In genomic region chr14:90397401-90398314, GRCh38 we compare ENCODE assay signal across 8 cellular contexts. TPM values are rescaled to one million over a fixed set of nuclear protein-coding genes. Genes with fewer than 3 reads are reported as not detected.
A peak's percentile ranks its signal among the peaks of the same experiment; 100 is the strongest.
DNase-seq lines count a peak whose midpoint lies in the region; ATAC-seq, FAIRE-seq and TF ChIP-seq lines count a peak whose summit lies in the region.

No MANE protein-coding gene starts in this region.

- peaks cover 12% of the 10 kb centered on the region for H3K36me3 Mint-ChIP-seq in astrocyte (ENCODE audit: low read depth, unreplicated experiment)

- H3K79me2 ChIP-seq in astrocyte (ENCODE audit: insufficient read depth, low read length) = peaks cover 50% of the 10 kb centered on the region

- H3K27ac ChIP-seq in HUES64 (ENCODE audit: low read depth, low read length) = no peak overlapping the region
- H3K27ac ChIP-seq in astrocyte (ENCODE audit: low read depth, low read length) = peak overlapping the region; percentile 56

- peaks cover 18% of the 10 kb centered on the region for H3K4me1 Mint-ChIP-seq in astrocyte (ENCODE audit: low read depth, unreplicated experiment)

- no peaks in the 10 kb centered on the region for H3K27me3 ChIP-seq in HUES64 (ENCODE audit: insufficient read depth, low read length)
- H3K27me3 ChIP-seq in astrocyte (ENCODE audit: insufficient read depth, low read length) = no peaks in the 10 kb centered on the region

- H3K4me2 ChIP-seq in astrocyte (ENCODE audit: low read length) = peak overlapping the region; percentile 90

- no peak for FAIRE-seq in astrocyte (lab: Jason Lieb, UNC)

- DNase-seq in COLO668 (lab: John Stamatoyannopoulos, UW; ENCODE audit: unreplicated experiment) (peak; percentile 78), T-helper 9 cell (peak; percentile 49), astrocyte (ENCODE audit: low read depth) (no peak), hippocampal formation (lab: John Stamatoyannopoulos, UW) (peak; percentile 41 to 54), sciatic nerve (ENCODE audit: low spot score) (peak; percentile 76), amniotic stem cell (lab: John Stamatoyannopoulos, UW) (no peak)

- peak overlapping the region; percentile 88 for H3K9ac ChIP-seq in HUES64 (ENCODE audit: low read depth, low read length)
- peak overlapping the region; percentile 92 for H3K9ac ChIP-seq in astrocyte (ENCODE audit: low read length)

- peak overlapping the region; percentile 95 for H3K4me3 Mint-ChIP-seq in astrocyte (ENCODE audit: unreplicated experiment)

- H3K9me3 ChIP-seq in HUES64 (ENCODE audit: insufficient read depth, low read depth, low read length) (no peaks in the 10 kb centered on the region), astrocyte (ENCODE audit: insufficient read depth, low read depth, low read length) (no peaks in the 10 kb centered on the region)

- no peak overlapping the region for H2AFZ ChIP-seq in astrocyte (ENCODE audit: low read depth, low read length)

- ATAC-seq in GM19467 (IDR thresholded peaks at IDR 0.05; ENCODE audit: unreplicated experiment) (peak; percentile 27), sciatic nerve (peak; percentile 33)

- H3K4me1 ChIP-seq in HUES64 (ENCODE audit: insufficient read depth, low read length) (peaks cover 15% of the 10 kb centered on the region), astrocyte (ENCODE audit: insufficient read depth, low read length) (peaks cover 14% of the 10 kb centered on the region)

- intact Hi-C loops in sciatic nerve (cut with DNase I) = no loop called here

- TF ChIP-seq CTCF in astrocyte (IDR thresholded peaks at IDR 0.05; ENCODE audit: insufficient read depth, low read depth, low read length) = no peak

- under 1% methylated on average over 81 of the region's 91 CpGs for WGBS in HUES64

- no peaks in the 10 kb centered on the region for H3K27me3 Mint-ChIP-seq in astrocyte (ENCODE audit: low read depth, unreplicated experiment)

- peaks cover 48% of the 10 kb centered on the region for H4K20me1 ChIP-seq in astrocyte (ENCODE audit: insufficient read depth, low read length)

- H3K27ac Mint-ChIP-seq in astrocyte (ENCODE audit: unreplicated experiment) = peak overlapping the region; percentile 59

- peak overlapping the region; percentile 100 for H3K4me3 ChIP-seq in HUES64 (ENCODE audit: low read length)
- peak overlapping the region; percentile 99 for H3K4me3 ChIP-seq in astrocyte (ENCODE audit: insufficient read depth, low read depth, low read length)

- H3K9me3 Mint-ChIP-seq in astrocyte (ENCODE audit: unreplicated experiment) = no peaks in the 10 kb centered on the region

- H3K36me3 ChIP-seq in HUES64 (ENCODE audit: insufficient read depth, low read length) = peaks cover 29% of the 10 kb centered on the region
- H3K36me3 ChIP-seq in astrocyte (ENCODE audit: insufficient read depth, low read length) = peaks cover 15% of the 10 kb centered on the region

RNA-seq across cellular contexts. Expression of gene CALM1, which starts 0.8 kb away (rescaled TPM):
- 434 TPM for polyA plus RNA-seq in HUES64 (2013, experiment 1 of 2)
- polyA plus RNA-seq in HUES64 (2013, experiment 2 of 2) = 461 TPM
- total RNA-seq in astrocyte = 302 and 347 TPM in 2 replicates
- total RNA-seq in sciatic nerve = 340 TPM

Comparison
In these comparisons a context has a peak if more than half of its experiments do, and no peak if none do; other contexts are left out.
1. DNase-seq: peak in COLO668 (single experiment), T-helper 9 cell (single experiment), hippocampal formation (2 of 2) and sciatic nerve (single experiment); none in astrocyte (single experiment) and amniotic stem cell (single experiment).